ENCODE assay signal across 8 cellular contexts in the genomic region with DNA sequence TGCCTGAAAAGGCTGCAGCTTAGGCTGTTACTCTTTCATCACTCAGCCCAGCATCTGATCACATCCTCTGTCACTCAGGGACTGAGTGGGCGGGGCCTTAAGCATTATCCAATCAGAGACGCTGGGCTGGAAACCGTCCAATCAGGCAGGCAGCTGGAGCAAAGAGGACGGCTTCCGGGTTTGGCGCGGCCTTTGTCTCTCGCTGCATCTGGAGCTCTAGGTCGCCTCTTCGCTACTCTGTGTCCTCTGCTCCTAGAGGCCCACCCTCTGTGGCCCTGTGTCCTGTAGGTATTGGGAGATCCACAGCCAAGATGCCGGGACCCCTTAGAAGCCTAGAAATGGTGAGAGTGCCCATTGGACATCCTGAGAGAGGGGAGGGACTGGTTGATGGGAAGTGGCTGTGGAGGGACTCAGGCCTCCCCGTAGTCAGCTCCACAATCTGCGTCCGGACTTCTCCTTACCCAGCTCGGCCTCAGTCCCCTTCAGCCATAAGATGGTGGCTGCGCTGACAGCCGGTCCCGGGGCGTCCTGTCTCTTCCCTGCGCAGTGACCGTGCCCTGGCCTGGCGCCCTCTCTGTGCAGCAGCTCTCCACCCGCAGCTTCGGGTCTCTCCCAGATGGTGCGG. TPM values are rescaled to one million over a fixed set of nuclear protein-coding genes. Genes with fewer than 3 reads are reported as not detected.
DNase-seq lines count a peak whose midpoint lies in the region; FAIRE-seq and TF ChIP-seq lines count a peak whose summit lies in the region.

A gene (plus strand): TSS at position 195 of the 625 bp plus-strand sequence. CDS start 117 bp downstream, at position 312.

- H3K27me3 ChIP-seq in endothelial cell of umbilical vein (ENCODE audit: control insufficient read depth in 2 of 2, insufficient read depth in 2 of 2, low read length in 2 of 2) = no peaks in the 10 kb centered on the region

- TSS peak; percentile 87 for BruUV-seq in endothelial cell of umbilical vein (replicated peaks; lab: Mats Ljungman, UMichigan)

- H3K27ac ChIP-seq in endothelial cell of umbilical vein (ENCODE audit: insufficient read depth, low read depth, low read length) = peak within 1 kb of the TSS; percentile 94

- intact Hi-C loops in endothelial cell of umbilical vein (cut with micrococcal nuclease) = loop anchor here (1.0 to 5.0 kb wide), 2 partner anchors 71 to 390 kb away; no protein-coding TSS in a partner anchor

- H3K4me1 ChIP-seq in endothelial cell of umbilical vein (ENCODE audit: control insufficient read depth, extremely low read depth, insufficient read depth, low read length) = no peaks in the 10 kb centered on the region

- TF ChIP-seq POLR2A in endothelial cell of umbilical vein (IDR thresholded peaks at IDR 0.05; ENCODE audit: low read depth, low read length) = peak; percentile 31

- H3K36me3 Mint-ChIP-seq in HFFc6 (ENCODE audit: low read depth) = peaks cover 45% of the 10 kb centered on the region

- peak within 1 kb of the TSS; percentile 97 for H3K4me3 Mint-ChIP-seq in HFFc6

- no peaks in the 10 kb centered on the region for H3K9me3 ChIP-seq in endothelial cell of umbilical vein (replicated peaks; ENCODE audit: control insufficient read depth, insufficient read depth, low read length)

- peak within 1 kb of the TSS; percentile 94 for H2AFZ ChIP-seq in endothelial cell of umbilical vein (ENCODE audit: low read depth, low read length)

- peak within 1 kb of the TSS; percentile 95 for H3K27ac Mint-ChIP-seq in HFFc6

- TF ChIP-seq CTCF in HFFc6 (IDR thresholded peaks at IDR 0.05) (no peak), endothelial cell of umbilical vein (IDR thresholded peaks at IDR 0.05; ENCODE audit: extremely low read depth in 1 of 2, insufficient read depth in 1 of 2, low read depth in 1 of 2, low read length in 2 of 2) (no peak)

- no peaks in the 10 kb centered on the region for H4K20me1 ChIP-seq in endothelial cell of umbilical vein (replicated peaks; ENCODE audit: control insufficient read depth, extremely low read depth, insufficient read depth, low read length)

- POLR2A ChIA-PET in endothelial cell of umbilical vein (lab: Charles Lee) = interaction anchor here (0.7 to 1.1 kb wide), 5 partner anchors 70 to 975 kb away, joined by 3 to 4 read pairs (median 3); a partner anchor contains a TSS

- peak within 1 kb of the TSS; percentile 73 for H3K4me2 ChIP-seq in endothelial cell of umbilical vein (ENCODE audit: insufficient read depth, low read length)

- DNase-seq in ELR (ENCODE audit: low read depth) (peak; percentile 99), HFFc6 (peak; percentile 88), NCI-H2227 (lab: John Stamatoyannopoulos, UW; ENCODE audit: unreplicated experiment) (peak; percentile 89), endothelial cell of umbilical vein (ENCODE audit: low read depth, low spot score) (peak; percentile 95), mesenteric fat pad (ENCODE audit: low spot score) (peak; percentile 94), NCI-H345 treated with DMSO at 0.1 percent for 48 hours (lab: John Stamatoyannopoulos, UW; ENCODE audit: unreplicated experiment) (no peak)
- DNase-seq in activated CD8-positive, alpha-beta memory T cell treated with anti-CD3 and anti-CD28 coated beads, Interleukin-2, amount 50 U/mL, for 1 hour (ENCODE audit: extremely low read depth) = peak; percentile 85
- DNase-seq in stimulated activated CD8-positive, alpha-beta memory T cell treated with anti-CD3 and anti-CD28 coated beads, Interleukin-12 subunit alpha, Interleukin-12 subunit beta, amount 100 ng/mL, for 24 hours (ENCODE audit: extremely low read depth) = peak; percentile 71

- peaks cover 0 to 2% of the 10 kb centered on the region in 2 experiments for H3K36me3 ChIP-seq in endothelial cell of umbilical vein (ENCODE audit: control insufficient read depth in 2 of 2, extremely low read depth in 1 of 2, insufficient read depth in 2 of 2, low read length in 2 of 2)

- H3K4me3 ChIP-seq in endothelial cell of umbilical vein (replicated peaks in 1 of 3; ENCODE audit: insufficient read depth in 1 of 3, low read depth in 1 of 3, low read length in 3 of 3) = peak within 1 kb of the TSS; percentile 76 to 86 (median 77)

- CTCF ChIA-PET in endothelial cell of umbilical vein (lab: Charles Lee) = interaction anchor here (1.2 to 2.7 kb wide), 2 partner anchors 71 to 115 kb away, joined by 3 to 9 read pairs; no protein-coding TSS in a partner anchor

- no peaks in the 10 kb centered on the region for H3K9me1 ChIP-seq in endothelial cell of umbilical vein (replicated peaks; ENCODE audit: control insufficient read depth, extremely low read depth, insufficient read depth, low read length)

- peaks cover 55% of the 10 kb centered on the region for H3K9me3 Mint-ChIP-seq in HFFc6

- dilution Hi-C loops in endothelial cell of umbilical vein (cut with MboI; ENCODE audit: extremely low pct_ligation_motif_present, low sequenced_read_pairs) = no loop called here

- H3K4me1 Mint-ChIP-seq in HFFc6 (ENCODE audit: low read depth) = peaks cover 7% of the 10 kb centered on the region; the same call in 1 of the 2 replicates

- H3K9ac ChIP-seq in endothelial cell of umbilical vein (replicated peaks; ENCODE audit: extremely low read depth, insufficient read depth, low read length) = peak within 1 kb of the TSS; percentile 84

- H3K27me3 Mint-ChIP-seq in HFFc6 (ENCODE audit: insufficient read depth) = peaks cover 5% of the 10 kb centered on the region

- peak; percentile 96 for FAIRE-seq in endothelial cell of umbilical vein (lab: Jason Lieb, UNC)

- H3K79me2 ChIP-seq in endothelial cell of umbilical vein (ENCODE audit: control insufficient read depth, insufficient read depth, low read length) = peaks cover 13% of the 10 kb centered on the region

TF ChIP-seq in endothelial cell of umbilical vein, 7 proteins besides CTCF, POLR2A, EP300 and RAD21:
- TF ChIP-seq POLR2AphosphoS5 (IDR thresholded peaks at IDR 0.05; ENCODE audit: insufficient read depth, low read depth, low read length) (peak; percentile 24), MYC (IDR thresholded peaks at IDR 0.05; ENCODE audit: low read depth, low read length) (no peak)
- TF ChIP-seq, protein P1, sequence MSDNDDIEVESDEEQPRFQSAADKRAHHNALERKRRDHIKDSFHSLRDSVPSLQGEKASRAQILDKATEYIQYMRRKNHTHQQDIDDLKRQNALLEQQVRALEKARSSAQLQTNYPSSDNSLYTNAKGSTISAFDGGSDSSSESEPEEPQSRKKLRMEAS (IDR thresholded peaks at IDR 0.05; ENCODE audit: insufficient read depth, insufficient read length) = no peak

RNA-seq across cellular contexts. Expression of the gene that starts here (rescaled TPM):
- total RNA-seq in HFFc6 (2021; fragmentation: NEBNext Ultra II Directional; extraction: Animal tissue kit (Norgen Biotek cat#: 25700)) = 1 to 10 TPM; 2.1 to 2.8 (median 2.4) TPM
- total RNA-seq in endothelial cell of umbilical vein = 5.4 and 8.4 TPM in 2 replicates
- polyA plus RNA-seq in endothelial cell of umbilical vein = 2.2 and 3.3 TPM in 2 replicates
- polyA plus RNA-seq in endothelial cell of umbilical vein (2011; cell fraction: cytosol; rRNA removed) = 2.8 and 3.8 TPM in 2 replicates
- polyA plus RNA-seq in endothelial cell of umbilical vein (2011; cell fraction: nucleus; rRNA removed) = 3.8 and 5.4 TPM in 2 replicates
- polyA plus RNA-seq in endothelial cell of umbilical vein (2012) = 3.9 and 5.1 TPM in 2 replicates
- polyA minus RNA-seq in endothelial cell of umbilical vein = 6.3 and 7.1 TPM in 2 replicates
- polyA minus RNA-seq in endothelial cell of umbilical vein (2011; cell fraction: cytosol; rRNA and poly(A)+ RNA removed) = not detected
- 4.8 and 6.6 TPM in 2 replicates for polyA minus RNA-seq in endothelial cell of umbilical vein (2011; cell fraction: nucleus; rRNA and poly(A)+ RNA removed)
- total RNA-seq in mesenteric fat pad = 2.9 TPM
